Comparison of ENCODE assay signal across 8 cellular contexts in the genomic region with DNA sequence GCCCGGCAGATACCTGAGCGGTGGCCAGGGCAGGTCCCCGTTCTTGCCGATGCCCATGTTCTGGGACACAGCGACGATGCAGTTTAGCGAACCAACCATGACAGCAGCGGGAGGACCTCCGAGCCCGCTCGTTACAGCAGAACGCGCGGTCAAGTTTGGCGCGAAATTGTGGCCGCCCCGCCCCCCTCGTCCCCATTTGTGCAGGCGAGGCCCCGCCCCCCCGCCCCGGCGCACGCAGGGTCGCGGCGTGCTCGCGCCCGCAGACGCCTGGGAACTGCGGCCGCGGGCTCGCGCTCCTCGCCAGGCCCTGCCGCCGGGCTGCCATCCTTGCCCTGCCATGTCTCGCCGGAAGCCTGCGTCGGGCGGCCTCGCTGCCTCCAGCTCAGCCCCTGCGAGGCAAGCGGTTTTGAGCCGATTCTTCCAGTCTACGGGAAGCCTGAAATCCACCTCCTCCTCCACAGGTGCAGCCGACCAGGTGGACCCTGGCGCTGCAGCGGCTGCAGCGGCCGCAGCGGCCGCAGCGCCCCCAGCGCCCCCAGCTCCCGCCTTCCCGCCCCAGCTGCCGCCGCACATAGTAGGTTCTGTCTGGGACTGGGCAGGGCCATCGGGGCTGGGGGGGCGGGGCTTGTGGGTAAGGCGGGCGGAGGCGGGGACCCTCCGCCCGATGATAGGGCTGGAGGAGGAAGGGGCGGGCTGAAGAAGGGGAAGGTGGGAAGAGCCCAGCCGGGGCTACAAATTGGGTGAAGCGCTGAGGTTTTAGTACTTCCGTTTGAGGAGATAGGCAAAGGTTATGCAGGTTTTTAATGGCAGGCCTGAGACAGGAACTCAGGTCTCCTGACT.
DNase-seq lines count a peak whose midpoint lies in the region; ATAC-seq lines count a peak whose summit lies in the region.

DHFR (minus strand) TSS at position 593 of the 840 bp plus-strand sequence; CDS start at position 99, 494 bp downstream.
MSH3 (plus strand) TSS at position 262 of the 840 bp plus-strand sequence; CDS start at position 338, 76 bp downstream.

- ATAC-seq in GM19023 (IDR thresholded peaks at IDR 0.05; ENCODE audit: unreplicated experiment) (peak; percentile 69), HG03342 (IDR thresholded peaks at IDR 0.05; ENCODE audit: unreplicated experiment) (peak; percentile 35)
- ATAC-seq in activated CD4-positive, CD25-positive, alpha-beta regulatory T cell treated with anti-CD3 and anti-CD28 coated beads, Interleukin-2, amount 50 U/mL, for 24 hours, result peak; percentile 56 to 57

- peak; percentile 97 for DNase-seq in AG08396 (ENCODE audit: low spot score)
- peak; percentile 81 for DNase-seq in NCI-H446 treated with DMSO at 0.1 percent for 48 hours (lab: John Stamatoyannopoulos, UW)
- peak; percentile 96 for DNase-seq in cerebellar cortex (ENCODE audit: low spot score)
- peak; percentile 98 for DNase-seq in islet precursor cell
- DNase-seq in stimulated activated CD4-positive, alpha-beta T cell treated with anti-CD3 and anti-CD28 coated beads, Interleukin-12 subunit alpha, Interleukin-12 subunit beta, amount 100 ng/mL, for 4 hours, result peak; percentile 87

Comparison
In these comparisons a context has a peak if more than half of its experiments do, and no peak if none do; other contexts are left out.
1. Peak in every context shown above with its lines: DNase-seq and ATAC-seq.